ENCODE assay signal across 20 cellular contexts in the genomic region with DNA sequence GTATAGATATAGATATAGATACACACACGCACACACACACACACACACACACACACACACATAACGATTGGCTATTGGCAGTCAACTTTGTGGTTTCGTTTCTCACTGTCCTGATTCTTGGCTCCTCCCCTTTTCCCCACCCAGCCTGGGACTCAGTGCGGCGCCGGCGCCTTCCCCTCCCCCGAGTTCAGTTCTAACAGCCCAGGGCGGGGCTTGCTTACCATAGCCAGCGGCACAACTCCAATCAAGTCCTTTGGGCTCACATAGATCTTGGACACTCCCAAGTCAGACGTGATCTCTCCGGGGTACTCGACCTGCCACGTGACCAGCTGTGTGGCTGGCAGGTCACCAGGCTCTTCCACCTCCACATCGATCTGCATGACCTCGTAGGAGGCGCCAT.
"Had no signal": no experiment of that assay in that cellular context is flagged by ENCODE, and none has a peak within 500 bp of the region (broad histone marks: within the 10 kb centered on the region; RNA-seq: fewer than 3 reads in every experiment).

No MANE protein-coding gene starts in this region.

- H3K27me3 ChIP-seq: neutrophil, right lobe of liver, spleen, transverse colon had no signal

- H3K27ac Mint-ChIP-seq: naive B cell; nephron; stimulated activated memory B cell treated with anti-CD40 and anti-IgM and Interleukin-4, amounts not matched to agents 10 μg/mL and 1 μg/mL and 100 μg/mL, for 72 hours; stimulated activated naive CD8-positive, alpha-beta T cell treated with anti-CD3 and anti-CD28 coated beads, Interleukin-15, Interleukin-2, amounts not matched to agents 100 ng/mL and 50 ng/mL, for 24 hours had no signal

- H3K9me3 Mint-ChIP-seq: stimulated activated memory B cell treated with anti-CD40 and anti-IgM and Interleukin-4, amounts not matched to agents 10 μg/mL and 1 μg/mL and 100 μg/mL, for 72 hours; stimulated activated naive CD8-positive, alpha-beta T cell treated with anti-CD3 and anti-CD28 coated beads, Interleukin-15, Interleukin-2, amounts not matched to agents 100 ng/mL and 50 ng/mL, for 24 hours had no signal

- H3K27ac ChIP-seq: neutrophil, psoas muscle, right lobe of liver, spleen, thoracic aorta, transverse colon had no signal

- H3K36me3 ChIP-seq: neutrophil, right lobe of liver, spleen, thoracic aorta, transverse colon had no signal

- H3K36me3 Mint-ChIP-seq: naive B cell; stimulated activated memory B cell treated with anti-CD40 and anti-IgM and Interleukin-4, amounts not matched to agents 10 μg/mL and 1 μg/mL and 100 μg/mL, for 72 hours had no signal

- DNase-seq: dermis blood vessel endothelial cell; foreskin melanocyte; head of caudate nucleus; hippocampal formation; left colon; mesendoderm; naive B cell; psoas muscle; retina; right lobe of liver; spleen; stimulated activated CD4-positive, alpha-beta T cell treated with anti-CD3 and anti-CD28 coated beads, Interleukin-15, amount 100 ng/mL, for 24 hours; stimulated activated CD4-positive, alpha-beta T cell treated with anti-CD3 and anti-CD28 coated beads, Interleukin-1b, Interleukin-23, amount 100 ng/mL, for 48 hours; stimulated activated CD4-positive, alpha-beta T cell treated with anti-CD3 and anti-CD28 coated beads, Interleukin-4, amount 100 ng/mL, for 24 hours; transverse colon had no signal

- ATAC-seq: left colon; psoas muscle; right lobe of liver; stimulated activated memory B cell treated with anti-CD40 and anti-IgM and Interleukin-4, amounts not matched to agents 10 μg/mL and 1 μg/mL and 100 μg/mL, for 72 hours had no signal

- H3K4me3 ChIP-seq: psoas muscle, right lobe of liver, spleen, thoracic aorta, transverse colon had no signal

- H3K9me3 ChIP-seq: neutrophil, psoas muscle, right lobe of liver had no signal

- H3K4me1 Mint-ChIP-seq: naive B cell; nephron; stimulated activated memory B cell treated with anti-CD40 and anti-IgM and Interleukin-4, amounts not matched to agents 10 μg/mL and 1 μg/mL and 100 μg/mL, for 72 hours had no signal

- H3K27me3 Mint-ChIP-seq: naive B cell; stimulated activated memory B cell treated with anti-CD40 and anti-IgM and Interleukin-4, amounts not matched to agents 10 μg/mL and 1 μg/mL and 100 μg/mL, for 72 hours; stimulated activated naive CD8-positive, alpha-beta T cell treated with anti-CD3 and anti-CD28 coated beads, Interleukin-15, Interleukin-2, amounts not matched to agents 100 ng/mL and 50 ng/mL, for 24 hours had no signal

- H3K4me3 Mint-ChIP-seq: naive B cell; nephron; stimulated activated memory B cell treated with anti-CD40 and anti-IgM and Interleukin-4, amounts not matched to agents 10 μg/mL and 1 μg/mL and 100 μg/mL, for 72 hours; stimulated activated naive CD8-positive, alpha-beta T cell treated with anti-CD3 and anti-CD28 coated beads, Interleukin-15, Interleukin-2, amounts not matched to agents 100 ng/mL and 50 ng/mL, for 24 hours had no signal

- H3K4me1 ChIP-seq: psoas muscle, right lobe of liver, spleen, transverse colon had no signal
